In the genomic region with DNA sequence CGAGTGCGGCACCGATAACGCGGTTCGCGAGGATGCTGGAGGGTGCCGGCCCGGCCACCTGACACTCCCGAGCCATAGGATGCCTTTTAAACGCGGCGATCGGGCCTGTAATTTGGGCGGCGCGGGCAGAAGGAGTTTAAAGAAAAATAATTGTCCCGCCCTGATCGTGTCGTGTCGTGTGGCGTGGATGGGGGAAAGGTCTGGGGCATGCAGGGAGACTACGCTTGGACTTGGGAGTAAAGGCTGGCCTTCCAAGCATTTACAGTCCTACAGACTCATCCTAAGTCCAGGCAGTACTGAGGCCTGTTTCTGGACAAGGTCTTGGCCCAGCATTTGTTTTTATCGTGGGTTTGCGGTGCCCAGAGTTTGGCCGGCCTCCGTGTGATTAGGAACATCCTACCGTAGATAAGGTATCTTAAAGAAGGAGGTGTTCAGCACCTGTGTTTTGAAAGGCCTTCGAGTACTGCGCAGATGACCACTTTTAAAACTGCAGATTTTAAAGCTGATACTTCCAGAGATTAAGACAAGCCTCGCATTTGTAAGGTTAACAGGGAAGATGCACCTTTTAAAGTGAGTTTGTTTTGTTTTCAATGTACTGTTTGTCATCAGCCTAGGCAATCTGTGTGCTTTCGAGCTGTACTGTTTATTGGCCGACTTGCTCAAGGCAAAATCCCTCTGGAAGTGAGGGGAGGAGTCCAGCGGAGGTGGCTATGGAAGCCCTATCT, we compare ENCODE assay signal across 8 cellular contexts. TPM values are rescaled to one million over a fixed set of nuclear protein-coding genes. Genes with fewer than 3 reads are reported as not detected.
DNase-seq lines count a peak whose midpoint lies in the region; ATAC-seq, FAIRE-seq and TF ChIP-seq lines count a peak whose summit lies in the region.

No MANE protein-coding gene starts in this region.

- no peak overlapping the region for H2BK120ac ChIP-seq in neuronal stem cell (ENCODE audit: low read depth, low read length)

- peak; percentile 80 for FAIRE-seq in GM12892 (lab: Jason Lieb, UNC)

- H3K14ac ChIP-seq in neuronal stem cell (ENCODE audit: low read length), result no peak overlapping the region

- TF ChIP-seq EP300 in gastroesophageal sphincter (IDR thresholded peaks at IDR 0.05), result no peak

- intact Hi-C loops in activated T-helper 1 cell treated with anti-CD3 and anti-CD28 coated beads, Interleukin-12 subunit alpha, Interleukin-12 subunit beta, Interleukin-2, Interleukin-4 antibody, amounts not matched to agents 30 ng/mL and 10 ng/mL and 1 ng/mL, durations not matched to agents 14 hours and 24 hours and 36 hours (cut with micrococcal nuclease), result loop anchor here (1.0 to 10.0 kb wide), 7 partner anchors 9 to 1230 kb away; a partner anchor contains a TSS

- H3K27ac ChIP-seq in gastroesophageal sphincter (peak overlapping the region; percentile 90 to 99 (median 96)), neuronal stem cell (replicated peaks; ENCODE audit: low read length) (peak overlapping the region; percentile 65)

- peaks cover 7% of the 10 kb centered on the region for H3K27me3 Mint-ChIP-seq in activated T-helper 1 cell treated with anti-CD3 and anti-CD28 coated beads, Interleukin-12 subunit alpha, Interleukin-12 subunit beta, Interleukin-2, Interleukin-4 antibody, amounts not matched to agents 30 ng/mL and 10 ng/mL and 1 ng/mL, durations not matched to agents 14 hours and 24 hours and 36 hours (ENCODE audit: insufficient read depth)

- H3K4me1 ChIP-seq in gastroesophageal sphincter, result peaks cover 2 to 34% (median 6%) of the 10 kb centered on the region in 3 donors
- peaks cover 1 to 14% of the 10 kb centered on the region in 2 donors for H3K4me1 ChIP-seq in neuronal stem cell (ENCODE audit: control insufficient read depth in 2 of 2, insufficient read depth in 1 of 2, low read depth in 1 of 2, low read length in 2 of 2)

- DNase-seq in AG10803 (ENCODE audit: low read depth) (peak; percentile 86), GM12892 (ENCODE audit: insufficient read length) (no peak), NCI-H446 treated with DMSO at 0.1 percent for 48 hours (lab: John Stamatoyannopoulos, UW) (peak; percentile 41), neuronal stem cell (ENCODE audit: low spot score) (no peak)
- DNase-seq in activated T-helper 1 cell treated with anti-CD3 and anti-CD28 coated beads, Interleukin-12 subunit alpha, Interleukin-12 subunit beta, Interleukin-2, Interleukin-4 antibody, amounts not matched to agents 30 ng/mL and 10 ng/mL and 1 ng/mL, durations not matched to agents 14 hours and 24 hours and 36 hours (ENCODE audit: low spot score), result no peak

- H3K9ac ChIP-seq in neuronal stem cell (ENCODE audit: low read depth, low read length, poor library complexity), result peak overlapping the region; percentile 92

- peak; percentile 20 for ATAC-seq in gastroesophageal sphincter
- ATAC-seq in GM18520 (IDR thresholded peaks at IDR 0.05; ENCODE audit: unreplicated experiment), result no peak
- ATAC-seq in HG03442 (IDR thresholded peaks at IDR 0.05; ENCODE audit: unreplicated experiment), result no peak

- no peaks in the 10 kb centered on the region for H3K9me3 Mint-ChIP-seq in activated T-helper 1 cell treated with anti-CD3 and anti-CD28 coated beads, Interleukin-12 subunit alpha, Interleukin-12 subunit beta, Interleukin-2, Interleukin-4 antibody, amounts not matched to agents 30 ng/mL and 10 ng/mL and 1 ng/mL, durations not matched to agents 14 hours and 24 hours and 36 hours

- peak overlapping the region; percentile 88 for H3K4me3 ChIP-seq in AG10803 (ENCODE audit: low read length)
- peak overlapping the region; percentile 68 to 88 for H3K4me3 ChIP-seq in gastroesophageal sphincter
- peak overlapping the region; percentile 91 to 100 for H3K4me3 ChIP-seq in neuronal stem cell (ENCODE audit: low read length in 2 of 2)

- no peak overlapping the region for H3K4ac ChIP-seq in neuronal stem cell (ENCODE audit: low read length)

- H3K27me3 ChIP-seq in gastroesophageal sphincter, result no peaks in the 10 kb centered on the region
- no peaks in the 10 kb centered on the region for H3K27me3 ChIP-seq in neuronal stem cell (ENCODE audit: control insufficient read depth in 3 of 3, insufficient read depth in 3 of 3, low read depth in 1 of 3, low read length in 3 of 3)

- no peak for TF ChIP-seq CTCF in AG10803 (conservative IDR thresholded peaks at IDR 0.05; ENCODE audit: low read length)
- TF ChIP-seq CTCF in gastroesophageal sphincter (IDR thresholded peaks at IDR 0.05), result no peak

- peak overlapping the region; percentile 80 for H3K23ac ChIP-seq in neuronal stem cell (ENCODE audit: low read depth, low read length, poor library complexity)

- no peak overlapping the region for H4K8ac ChIP-seq in neuronal stem cell (ENCODE audit: low read depth, low read length)

- peak overlapping the region; percentile 93 for H3K4me3 Mint-ChIP-seq in activated T-helper 1 cell treated with anti-CD3 and anti-CD28 coated beads, Interleukin-12 subunit alpha, Interleukin-12 subunit beta, Interleukin-2, Interleukin-4 antibody, amounts not matched to agents 30 ng/mL and 10 ng/mL and 1 ng/mL, durations not matched to agents 14 hours and 24 hours and 36 hours

- H2AK5ac ChIP-seq in neuronal stem cell (ENCODE audit: low read depth, low read length), result peak overlapping the region; percentile 99

- no peaks in the 10 kb centered on the region for H3K36me3 ChIP-seq in gastroesophageal sphincter
- H3K36me3 ChIP-seq in neuronal stem cell (replicated peaks in 1 of 2; ENCODE audit: control insufficient read depth in 2 of 2, insufficient read depth in 2 of 2, low read length in 2 of 2), result peaks cover 8 to 50% of the 10 kb centered on the region in 2 donors

- H3K9me3 ChIP-seq in gastroesophageal sphincter, result no peaks in the 10 kb centered on the region
- no peaks in the 10 kb centered on the region for H3K9me3 ChIP-seq in neuronal stem cell (replicated peaks in 1 of 2; ENCODE audit: control insufficient read depth in 2 of 2, insufficient read depth in 1 of 2, low read depth in 1 of 2, low read length in 2 of 2)

- H4K91ac ChIP-seq in neuronal stem cell (ENCODE audit: low read depth, low read length, poor library complexity), result no peak overlapping the region

- H2BK5ac ChIP-seq in neuronal stem cell (ENCODE audit: low read length), result peak overlapping the region; percentile 99

- H3K27ac Mint-ChIP-seq in activated T-helper 1 cell treated with anti-CD3 and anti-CD28 coated beads, Interleukin-12 subunit alpha, Interleukin-12 subunit beta, Interleukin-2, Interleukin-4 antibody, amounts not matched to agents 30 ng/mL and 10 ng/mL and 1 ng/mL, durations not matched to agents 14 hours and 24 hours and 36 hours, result peak overlapping the region; percentile 83

- WGBS in gastroesophageal sphincter (ENCODE audit: low coverage in 1 of 2), 2 donors, result 0% methylated on average over 5 to 13 of the region's 34 CpGs
- no CpG with 5 or more reads among the region's 34 CpGs for WGBS in neuronal stem cell (ENCODE audit: extremely low coverage in 2 of 2, insufficient read length in 2 of 2, insufficient replicate concordance in 1 of 2), 2 donors

- peak overlapping the region; percentile 74 for H3K4me2 ChIP-seq in neuronal stem cell (ENCODE audit: insufficient read depth, low read length, poor library complexity, severe bottlenecking)

- peaks cover 40% of the 10 kb centered on the region for H3K36me3 Mint-ChIP-seq in activated T-helper 1 cell treated with anti-CD3 and anti-CD28 coated beads, Interleukin-12 subunit alpha, Interleukin-12 subunit beta, Interleukin-2, Interleukin-4 antibody, amounts not matched to agents 30 ng/mL and 10 ng/mL and 1 ng/mL, durations not matched to agents 14 hours and 24 hours and 36 hours (ENCODE audit: low read depth)

- H2BK12ac ChIP-seq in neuronal stem cell (ENCODE audit: low read length), result peak overlapping the region; percentile 60

- H2AFZ ChIP-seq in neuronal stem cell (ENCODE audit: low read length), result peak overlapping the region; percentile 93

- TF ChIP-seq POLR2A in GM12892 (IDR thresholded peaks at IDR 0.05; ENCODE audit: low read depth, low read length), result no peak
- TF ChIP-seq POLR2A in gastroesophageal sphincter (IDR thresholded peaks at IDR 0.05), result peak; percentile 62 to 72

- no peak overlapping the region for H2BK15ac ChIP-seq in neuronal stem cell (ENCODE audit: low read length)

- peaks cover 48% of the 10 kb centered on the region for H3K4me1 Mint-ChIP-seq in activated T-helper 1 cell treated with anti-CD3 and anti-CD28 coated beads, Interleukin-12 subunit alpha, Interleukin-12 subunit beta, Interleukin-2, Interleukin-4 antibody, amounts not matched to agents 30 ng/mL and 10 ng/mL and 1 ng/mL, durations not matched to agents 14 hours and 24 hours and 36 hours (ENCODE audit: low read depth)

- H3K79me1 ChIP-seq in neuronal stem cell (ENCODE audit: low read depth, low read length), result no peaks in the 10 kb centered on the region

- H3K18ac ChIP-seq in neuronal stem cell (ENCODE audit: low read length), result peak overlapping the region; percentile 100

RNA-seq across cellular contexts. Expression of a gene that starts 1.5 kb away (rescaled TPM):
- 38.4 TPM for polyA plus RNA-seq in GM12892 (2012; ENCODE audit: missing spikeins)
- 51.4 and 54.2 TPM in 2 replicates for total RNA-seq in activated T-helper 1 cell treated with anti-CD3 and anti-CD28 coated beads, Interleukin-12 subunit alpha, Interleukin-12 subunit beta, Interleukin-2, Interleukin-4 antibody, amounts not matched to agents 30 ng/mL and 10 ng/mL and 1 ng/mL, durations not matched to agents 14 hours and 24 hours and 36 hours
- 10 to 100 TPM; 42.5 to 65.3 (median 51.3) TPM for total RNA-seq in gastroesophageal sphincter
- 47.6 TPM for polyA plus RNA-seq in neuronal stem cell (2013, experiment 1 of 2)
- polyA plus RNA-seq in neuronal stem cell (2013, experiment 2 of 2), result 47.9 TPM

Comparison
In these comparisons a context has a peak if more than half of its experiments do, and no peak if none do; other contexts are left out.
1. DNase-seq: peak in AG10803 (single experiment) and NCI-H446 treated with DMSO at 0.1 percent for 48 hours (single experiment); none in GM12892 (single experiment), activated T-helper 1 cell treated with anti-CD3 and anti-CD28 coated beads, Interleukin-12 subunit alpha, Interleukin-12 subunit beta, Interleukin-2, Interleukin-4 antibody, amounts not matched to agents 30 ng/mL and 10 ng/mL and 1 ng/mL, durations not matched to agents 14 hours and 24 hours and 36 hours (single experiment) and neuronal stem cell (single experiment).
2. Peak in every context shown above with its lines, with median percentiles within 50 percentile points of each other: H3K4me3 ChIP-seq.